In genomic region chr3:129016725-129017530, GRCh38 we compare ENCODE assay signal across 1 cellular context.
A peak's percentile ranks its signal among the peaks of the same experiment; 100 is the strongest.
TF ChIP-seq lines count a peak whose summit lies in the region.

No MANE protein-coding gene starts in this region.

TF ChIP-seq in GM12878, 131 proteins besides CTCF, POLR2A, EP300 and RAD21:
- TF ChIP-seq CREB1 (IDR thresholded peaks at IDR 0.05; ENCODE audit: low read depth), result peak; percentile 76
- 0 out of 2 replicates have a peak, but pooled peaks have one; percentile 21 for TF ChIP-seq ATF2 (IDR thresholded peaks at IDR 0.05; ENCODE audit: low read length)
- TF ChIP-seq, protein P1, sequence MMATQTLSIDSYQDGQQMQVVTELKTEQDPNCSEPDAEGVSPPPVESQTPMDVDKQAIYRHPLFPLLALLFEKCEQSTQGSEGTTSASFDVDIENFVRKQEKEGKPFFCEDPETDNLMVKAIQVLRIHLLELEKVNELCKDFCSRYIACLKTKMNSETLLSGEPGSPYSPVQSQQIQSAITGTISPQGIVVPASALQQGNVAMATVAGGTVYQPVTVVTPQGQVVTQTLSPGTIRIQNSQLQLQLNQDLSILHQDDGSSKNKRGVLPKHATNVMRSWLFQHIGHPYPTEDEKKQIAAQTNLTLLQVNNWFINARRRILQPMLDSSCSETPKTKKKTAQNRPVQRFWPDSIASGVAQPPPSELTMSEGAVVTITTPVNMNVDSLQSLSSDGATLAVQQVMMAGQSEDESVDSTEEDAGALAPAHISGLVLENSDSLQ (IDR thresholded peaks at IDR 0.05), result peak; percentile 40
- no peak for TF ChIP-seq RB1 (IDR thresholded peaks at IDR 0.05; ENCODE audit: borderline replicate concordance)
- peak; percentile 51 for TF ChIP-seq RUNX3 (IDR thresholded peaks at IDR 0.05; ENCODE audit: low read length)
- TF ChIP-seq, protein P2, sequence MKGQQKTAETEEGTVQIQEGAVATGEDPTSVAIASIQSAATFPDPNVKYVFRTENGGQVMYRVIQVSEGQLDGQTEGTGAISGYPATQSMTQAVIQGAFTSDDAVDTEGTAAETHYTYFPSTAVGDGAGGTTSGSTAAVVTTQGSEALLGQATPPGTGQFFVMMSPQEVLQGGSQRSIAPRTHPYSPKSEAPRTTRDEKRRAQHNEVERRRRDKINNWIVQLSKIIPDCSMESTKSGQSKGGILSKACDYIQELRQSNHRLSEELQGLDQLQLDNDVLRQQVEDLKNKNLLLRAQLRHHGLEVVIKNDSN (IDR thresholded peaks at IDR 0.05; ENCODE audit: borderline replicate concordance, extremely low read length, insufficient read depth, low read depth, low read length), result peak; percentile 72
- TF ChIP-seq CBX5 (IDR thresholded peaks at IDR 0.05; ENCODE audit: low read depth), result 0 out of 2 replicates have a peak, but pooled peaks have one; percentile 52
- 0 out of 2 replicates have a peak, but pooled peaks have one; percentile 23 for TF ChIP-seq SPI1 (IDR thresholded peaks at IDR 0.05; ENCODE audit: borderline replicate concordance, insufficient read depth, low read depth, low read length)
- TF ChIP-seq RBBP5 (conservative IDR thresholded peaks at IDR 0.05), result no peak
